In the genomic region with DNA sequence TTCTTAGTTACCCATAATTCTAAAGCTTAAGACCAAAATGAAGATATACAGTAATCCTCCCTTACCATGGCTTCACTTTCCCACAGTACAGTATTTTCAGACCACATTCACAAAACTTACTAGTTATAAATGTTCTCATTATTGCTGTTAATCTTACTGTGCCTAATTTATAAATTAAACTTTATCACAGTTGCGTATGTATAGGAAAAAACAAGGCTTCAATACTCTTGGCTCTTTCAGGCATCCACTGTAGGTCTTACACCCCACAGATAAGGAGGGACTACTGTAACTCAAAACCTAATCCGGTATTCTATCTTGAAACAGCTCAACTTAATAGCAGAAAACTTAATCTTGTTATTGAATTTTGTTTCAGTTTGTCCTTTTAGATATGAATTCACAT, we compare ENCODE assay signal across 23 cellular contexts. TPM values are rescaled to one million over a fixed set of nuclear protein-coding genes. Genes with fewer than 3 reads are reported as not detected.
DNase-seq lines count a peak whose midpoint lies in the region; ATAC-seq, FAIRE-seq and TF ChIP-seq lines count a peak whose summit lies in the region.
"Had no signal": no experiment of that assay in that cellular context is flagged by ENCODE, and none has a peak within 500 bp of the region (broad histone marks: within the 10 kb centered on the region; RNA-seq: fewer than 3 reads in every experiment).

No MANE protein-coding gene starts in this region.

- H3K27ac ChIP-seq in A549 (no peak overlapping the region), PC-9 (0 out of 2 replicates have a peak overlapping the region, but pooled peaks have one; percentile 9), coronary artery (peak overlapping the region in 1 of 2 donors; percentile 8), caudate nucleus (ENCODE audit: low read depth, low read length) (no peak overlapping the region)
- H3K27ac ChIP-seq: transverse colon had no signal

- peaks cover 76% of the 10 kb centered on the region for H3K36me3 ChIP-seq in BE2C
- no peaks in the 10 kb centered on the region for H3K36me3 ChIP-seq in PC-9 (ENCODE audit: low read depth)

- DNase-seq in A549 (ENCODE audit: low read depth in 1 of 2, low spot score in 1 of 2), result no peak
- DNase-seq in BE2C, result no peak
- no peak for DNase-seq in PC-9
- no peak for DNase-seq in coronary artery (ENCODE audit: low spot score)
- no peak for DNase-seq in ecto neural progenitor cell (ENCODE audit: low spot score)
- DNase-seq in caudate nucleus (lab: John Stamatoyannopoulos, UW), result no peak
- DNase-seq: activated CD4-positive, alpha-beta T cell treated with anti-CD3 and anti-CD28 coated beads for 48 hours; activated T-cell treated with anti-CD3 and anti-CD28 coated beads, Interleukin-2, amount 50 U/mL, for 48 hours; amygdala; DMS79 treated with DMSO at 0.1 percent for 48 hours; foreskin fibroblast; hippocampal formation; MM.1S; naive thymus-derived CD8-positive, alpha-beta T cell; NCI-H187 treated with DMSO at 0.1 percent for 48 hours; NCI-H446 treated with DMSO at 0.1 percent for 48 hours; stimulated activated CD4-positive, alpha-beta T cell treated with anti-CD3 and anti-CD28 coated beads, Interleukin-15, amount 100 ng/mL, for 24 hours; stimulated activated naive CD4-positive, alpha-beta T cell treated with Interleukin-2 at 50 U/mL for 16 hours; T-helper 9 cell; transverse colon had no signal

- TF ChIP-seq CTCF in A549 (IDR thresholded peaks at IDR 0.05) (no peak), BE2C (IDR thresholded peaks at IDR 0.05; ENCODE audit: low read depth, low read length) (no peak), PC-9 (conservative IDR thresholded peaks at IDR 0.05) (no peak), coronary artery (IDR thresholded peaks at IDR 0.05) (no peak)

- no peaks in the 10 kb centered on the region for H3K9me2 ChIP-seq in PC-9 (ENCODE audit: insufficient read depth)

- FAIRE-seq in A549 (lab: Jason Lieb, UNC), result no peak
- FAIRE-seq: keratinocyte had no signal

- TF ChIP-seq POLR2A in A549 (IDR thresholded peaks at IDR 0.05; ENCODE audit: low read length), result no peak

- H3K27me3 ChIP-seq in BE2C, result no peaks in the 10 kb centered on the region
- no peaks in the 10 kb centered on the region for H3K27me3 ChIP-seq in PC-9 (ENCODE audit: insufficient read depth, low read depth)
- H3K27me3 ChIP-seq: transverse colon had no signal

- H3K79me2 ChIP-seq in PC-9 (ENCODE audit: low read depth), result peaks cover 31% of the 10 kb centered on the region

- POLR2A ChIA-PET in A549 (lab: Yijun Ruan, JAX), result no interaction called here
- POLR2A ChIA-PET in PC-9 (lab: Charles Lee; ENCODE audit: unreplicated experiment), result no interaction called here

- ATAC-seq in A549, result no peak
- ATAC-seq in GM19023 (IDR thresholded peaks at IDR 0.05; ENCODE audit: unreplicated experiment), result no peak
- ATAC-seq: naive thymus-derived CD8-positive, alpha-beta T cell; Right ventricle myocardium inferior had no signal

- H3K9me3 ChIP-seq in A549 (no peaks in the 10 kb centered on the region), BE2C (no peaks in the 10 kb centered on the region), PC-9 (ENCODE audit: insufficient read depth, low read depth) (no peaks in the 10 kb centered on the region)
- H3K9me3 ChIP-seq: transverse colon had no signal

- H3F3A ChIP-seq in PC-9 (ENCODE audit: insufficient read depth, low read depth), result peaks cover 29% of the 10 kb centered on the region; the same call in 1 of the 2 replicates

- TF ChIP-seq RAD21 in A549 (conservative IDR thresholded peaks at IDR 0.05 in 1 of 2, IDR thresholded peaks at IDR 0.05 in 1 of 2), result no peak

- CTCF ChIA-PET in A549 (lab: Yijun Ruan, JAX), result interaction anchor here (1.1 to 2.8 kb wide), 2 partner anchors 30 to 87 kb away, joined by 3 to 15 read pairs; no protein-coding TSS in a partner anchor
- CTCF ChIA-PET in PC-9 (lab: Charles Lee), result no interaction called here

- H3K4me1 ChIP-seq in A549 (peaks cover 8% of the 10 kb centered on the region; the same call in 2 of the 3 replicates), BE2C (no peaks in the 10 kb centered on the region), PC-9 (replicated peaks; ENCODE audit: insufficient read depth) (peaks cover 16% of the 10 kb centered on the region)

- TF ChIP-seq EP300 in A549 (IDR thresholded peaks at IDR 0.05), result no peak

- intact Hi-C loops in PC-9 (cut with micrococcal nuclease; ENCODE audit: unreplicated experiment), result no loop called here

- no peaks in the 10 kb centered on the region for H4K20me1 ChIP-seq in PC-9 (ENCODE audit: insufficient read depth)

- 92% methylated on average over 2 of the region's 2 CpGs for WGBS in A549 (ENCODE audit: missing lambda C conversion rate)

- H2AFZ ChIP-seq in PC-9, result no peak overlapping the region

- H3K4me3 ChIP-seq in A549 (no peak overlapping the region), BE2C (ENCODE audit: low read depth, low read length) (peak overlapping the region; percentile 7; the same call in 1 of the 2 replicates), PC-9 (no peak overlapping the region), coronary artery (peak overlapping the region; percentile 13)
- H3K4me3 ChIP-seq: transverse colon had no signal

- no TSS peak for BruUV-seq in PC-9 (replicated peaks; lab: Mats Ljungman, UMichigan)

- H3K4me2 ChIP-seq in A549, result peak overlapping the region; percentile 31; the same call in 2 of the 3 replicates
- no peak overlapping the region for H3K4me2 ChIP-seq in PC-9

TF ChIP-seq in A549, 52 proteins besides CTCF, POLR2A, EP300 and RAD21:
- no peak for TF ChIP-seq CBX8 (IDR thresholded peaks at IDR 0.05)
- TF ChIP-seq HMGXB4 (CRISPR knock-in tag; IDR thresholded peaks at IDR 0.05; ENCODE audit: borderline replicate concordance), result peak; percentile 72; the same call in 1 of the 2 replicates
- TF ChIP-seq CBX2 (IDR thresholded peaks at IDR 0.05; ENCODE audit: borderline replicate concordance, low read depth), result no peak

RNA-seq across cellular contexts. Expression of gene HMGB2, which starts 3.6 kb away (rescaled TPM):
- polyA plus RNA-seq in A549 (2011; rRNA removed), result 67.3 and 128 TPM in 2 replicates
- polyA plus RNA-seq in A549 (2012; cell fraction: cytosol; rRNA removed), result 45.2 and 68.6 TPM in 2 replicates
- polyA plus RNA-seq in A549 (2012; cell fraction: nucleus; rRNA removed), result 20.9 and 28.8 TPM in 2 replicates
- polyA plus RNA-seq in A549 (2017; fragmentation: RNase III; extraction: RNeasy Plus Mini Kit Qiagen cat#74134 plus additional on column Dnase treatment), result 101 to 108 TPM (median 103 TPM) in 3 replicates
- polyA minus RNA-seq in A549 (2011; rRNA and poly(A)+ RNA removed), result 11.1 and 13.7 TPM in 2 replicates
- polyA plus RNA-seq in BE2C (2012; ENCODE audit: insufficient read depth, insufficient read length, low read depth), result 86.8 TPM
- 202 and 213 TPM in 2 replicates for total RNA-seq in PC-9 (2021)

RNA-seq across cellular contexts. Expression of gene SAP30, which starts 40.2 kb away (rescaled TPM):
- 12.0 and 19.6 TPM in 2 replicates for polyA plus RNA-seq in A549 (2011; rRNA removed)
- 14.2 and 14.9 TPM in 2 replicates for polyA plus RNA-seq in A549 (2012; cell fraction: cytosol; rRNA removed)
- 10.7 and 12.5 TPM in 2 replicates for polyA plus RNA-seq in A549 (2012; cell fraction: nucleus; rRNA removed)
- polyA plus RNA-seq in A549 (2017; fragmentation: RNase III; extraction: RNeasy Plus Mini Kit Qiagen cat#74134 plus additional on column Dnase treatment), result 16.5 to 18.4 TPM (median 17.2 TPM) in 3 replicates
- polyA minus RNA-seq in A549 (2011; rRNA and poly(A)+ RNA removed), result 0.70 and 2.0 TPM in 2 replicates
- polyA plus RNA-seq in BE2C (2012; ENCODE audit: insufficient read depth, insufficient read length, low read depth), result 15.7 TPM
- 8.0 and 11.4 TPM in 2 replicates for total RNA-seq in PC-9 (2021)

Comparison
In these comparisons a context has a peak if more than half of its experiments do, and no peak if none do; other contexts are left out.
1. H3K4me3 ChIP-seq: peak in BE2C (single experiment) and coronary artery (single experiment); none in A549 (single experiment) and PC-9 (single experiment).